ENCODE assay signal across 12 cellular contexts in genomic region chr6:68718379-68719073, GRCh38.
DNase-seq lines count a peak whose midpoint lies in the region; TF ChIP-seq lines count a peak whose summit lies in the region.
"Had no signal": no experiment of that assay in that cellular context is flagged by ENCODE, and none has a peak within 500 bp of the region (broad histone marks: within the 10 kb centered on the region; RNA-seq: fewer than 3 reads in every experiment).

No MANE protein-coding gene starts in this region.

- H3K4me2 ChIP-seq in fibroblast of lung (ENCODE audit: extremely low read depth, insufficient read depth, low read length), result no peak overlapping the region
- no peak overlapping the region for H3K4me2 ChIP-seq in smooth muscle cell

- H4K20me1 ChIP-seq in fibroblast of lung (ENCODE audit: control insufficient read depth, extremely low read depth, insufficient read depth, low read length) (no peaks in the 10 kb centered on the region), smooth muscle cell (ENCODE audit: low read depth) (no peaks in the 10 kb centered on the region)

- H3K36me3 ChIP-seq in fibroblast of lung (ENCODE audit: control insufficient read depth, insufficient read depth, low read length) (no peaks in the 10 kb centered on the region), smooth muscle cell (ENCODE audit: low read depth) (no peaks in the 10 kb centered on the region)
- H3K36me3 ChIP-seq: ascending aorta, esophagus muscularis mucosa had no signal

- CTCF ChIA-PET in HEK293T (lab: Yijun Ruan, JAX), result no interaction called here

- no peak overlapping the region for H3K4me3 ChIP-seq in fibroblast of lung (replicated peaks in 1 of 4; ENCODE audit: control extremely low read depth in 1 of 4, insufficient read depth in 1 of 4, low read depth in 3 of 4, low read length in 4 of 4)
- H3K4me3 ChIP-seq in smooth muscle cell, result no peak overlapping the region
- H3K4me3 ChIP-seq: ascending aorta, esophagus muscularis mucosa had no signal

- H3K27ac ChIP-seq in fibroblast of lung (ENCODE audit: insufficient read depth, low read length) (no peak overlapping the region), smooth muscle cell (ENCODE audit: low read depth) (no peak overlapping the region)
- H3K27ac ChIP-seq: 22Rv1, esophagus muscularis mucosa had no signal

- POLR2A ChIA-PET in HEK293T (lab: Yijun Ruan, JAX), result no interaction called here

- H3K4me1 ChIP-seq in fibroblast of lung (ENCODE audit: control insufficient read depth, extremely low read depth, insufficient read depth, low read length), result no peaks in the 10 kb centered on the region
- no peaks in the 10 kb centered on the region for H3K4me1 ChIP-seq in smooth muscle cell (ENCODE audit: low read depth)
- H3K4me1 ChIP-seq: ascending aorta had no signal

- no peaks in the 10 kb centered on the region for H3F3A ChIP-seq in smooth muscle cell (ENCODE audit: low read depth)

- H3K27me3 ChIP-seq in fibroblast of lung (ENCODE audit: control insufficient read depth, insufficient read depth, low read length), result no peaks in the 10 kb centered on the region
- H3K27me3 ChIP-seq in smooth muscle cell (ENCODE audit: low read depth), result no peaks in the 10 kb centered on the region
- H3K27me3 ChIP-seq: ascending aorta, esophagus muscularis mucosa had no signal

- no peak overlapping the region for H3K9ac ChIP-seq in fibroblast of lung (ENCODE audit: insufficient read depth, low read length)
- no peak overlapping the region for H3K9ac ChIP-seq in smooth muscle cell (ENCODE audit: low read depth)

- H3K9me3 ChIP-seq in fibroblast of lung (ENCODE audit: control insufficient read depth, insufficient read depth, low read depth, low read length), result no peaks in the 10 kb centered on the region
- H3K9me3 ChIP-seq in smooth muscle cell (replicated peaks; ENCODE audit: low read depth), result no peaks in the 10 kb centered on the region
- H3K9me3 ChIP-seq: ascending aorta, esophagus muscularis mucosa had no signal

- no peak overlapping the region for H2AFZ ChIP-seq in fibroblast of lung (ENCODE audit: low read length)
- H2AFZ ChIP-seq in smooth muscle cell (ENCODE audit: low read depth), result no peak overlapping the region

- WGBS in smooth muscle cell (ENCODE audit: low lambda C conversion rate), result 86% methylated on average over 6 of the region's 6 CpGs

- H3K79me2 ChIP-seq in fibroblast of lung (ENCODE audit: control insufficient read depth, insufficient read depth, low read length) (no peaks in the 10 kb centered on the region), smooth muscle cell (ENCODE audit: low read depth) (no peaks in the 10 kb centered on the region)

- TF ChIP-seq CTCF in fibroblast of lung (conservative IDR thresholded peaks at IDR 0.05 in 1 of 2, IDR thresholded peaks at IDR 0.05 in 1 of 2; ENCODE audit: low read depth in 1 of 2, low read length in 2 of 2) (no peak), smooth muscle cell (IDR thresholded peaks at IDR 0.05; ENCODE audit: borderline replicate concordance, insufficient read depth, poor library complexity, severe bottlenecking) (no peak)

- DNase-seq in DMS53 (lab: John Stamatoyannopoulos, UW) (peak; percentile 44), DMS53 treated with DMSO at 0.1 percent for 48 hours (lab: John Stamatoyannopoulos, UW; ENCODE audit: unreplicated experiment) (no peak), NCI-H774 (lab: John Stamatoyannopoulos, UW) (peak; percentile 89), fibroblast of lung (ENCODE audit: low read depth in 2 of 2) (peak; percentile 71 to 95), stromal cell of bone marrow (ENCODE audit: low read depth) (peak; percentile 64), smooth muscle cell (lab: John Stamatoyannopoulos, UW; ENCODE audit: unreplicated experiment) (no peak), HEK293T (ENCODE audit: extremely low spot score) (no peak)
- DNase-seq in activated CD4-positive, alpha-beta T cell treated with anti-CD3 and anti-CD28 coated beads, Interleukin-2, amount 50 U/mL, for 4 hours, result no peak
- DNase-seq: stimulated activated naive CD8-positive, alpha-beta T cell treated with anti-CD3 and anti-CD28 coated beads, Interleukin-15, Interleukin-2, amounts not matched to agents 100 U/mL and 50 U/mL, for 24 hours had no signal

TF ChIP-seq in HEK293T, 16 proteins besides CTCF, POLR2A, EP300 and RAD21:
- no peak for TF ChIP-seq CTBP1 (IDR thresholded peaks at IDR 0.05; ENCODE audit: borderline replicate concordance)
- TF ChIP-seq BHLHE40 (IDR thresholded peaks at IDR 0.05; ENCODE audit: borderline replicate concordance), result no peak
- no peak for TF ChIP-seq ELF4 (IDR thresholded peaks at IDR 0.05)
- TF ChIP-seq ZNF384 (IDR thresholded peaks at IDR 0.05), result no peak
- TF ChIP-seq TARDBP (IDR thresholded peaks at IDR 0.05), result no peak
- no peak for TF ChIP-seq FOXK2 (IDR thresholded peaks at IDR 0.05)
- no peak for TF ChIP-seq SUZ12 (IDR thresholded peaks at IDR 0.05)
- TF ChIP-seq HDGF (IDR thresholded peaks at IDR 0.05; ENCODE audit: borderline replicate concordance), result no peak
- TF ChIP-seq PKNOX1 (IDR thresholded peaks at IDR 0.05), result no peak
- TF ChIP-seq ARNT (IDR thresholded peaks at IDR 0.05), result no peak
- no peak for TF ChIP-seq NFRKB (IDR thresholded peaks at IDR 0.05)
- no peak for TF ChIP-seq FOXA1 (IDR thresholded peaks at IDR 0.05)
- TF ChIP-seq SP1 (IDR thresholded peaks at IDR 0.05), result no peak
- no peak for TF ChIP-seq FOXM1 (IDR thresholded peaks at IDR 0.05; ENCODE audit: borderline replicate concordance)

Comparison
In these comparisons a context has a peak if more than half of its experiments do, and no peak if none do; other contexts are left out.
1. DNase-seq: peak in DMS53 (single experiment), NCI-H774 (single experiment), fibroblast of lung (2 of 2) and stromal cell of bone marrow (single experiment); none in DMS53 treated with DMSO at 0.1 percent for 48 hours (single experiment), smooth muscle cell (single experiment), activated CD4-positive, alpha-beta T cell treated with anti-CD3 and anti-CD28 coated beads, Interleukin-2, amount 50 U/mL, for 4 hours (0 of 2) and HEK293T (single experiment).